ENCODE assay signal across 25 cellular contexts in the genomic region with DNA sequence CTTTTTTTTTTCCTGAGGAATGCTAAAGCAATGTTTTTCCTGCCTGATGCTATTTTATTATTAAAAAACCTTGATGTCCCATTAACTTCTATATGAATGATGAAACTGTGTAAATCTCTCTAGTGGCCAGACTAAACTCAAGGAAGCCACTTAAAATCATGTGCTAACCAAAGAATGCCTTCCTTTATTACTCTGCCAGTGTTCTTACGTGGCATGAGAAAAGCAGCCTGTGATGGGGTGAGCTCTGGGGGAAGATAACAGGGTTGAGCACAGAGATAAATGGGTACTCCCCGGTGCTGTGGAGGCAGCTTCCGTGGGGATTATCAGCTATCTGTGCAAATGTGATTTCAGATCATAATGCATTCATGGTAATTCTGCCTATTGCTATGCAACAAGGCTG.
"Had no signal": no experiment of that assay in that cellular context is flagged by ENCODE, and none has a peak within 500 bp of the region (broad histone marks: within the 10 kb centered on the region; RNA-seq: fewer than 3 reads in every experiment).

No MANE protein-coding gene starts in this region.

- DNase-seq: activated CD4-positive, alpha-beta memory T cell treated with anti-CD3 and anti-CD28 coated beads, Interleukin-2, amount 10 ng/mL, durations not matched to agents 7 days and 5 days; activated CD4-positive, alpha-beta T cell treated with anti-CD3 and anti-CD28 coated beads for 1 hour; activated CD4-positive, alpha-beta T cell treated with anti-CD3 and anti-CD28 coated beads for 4 hours; activated CD4-positive, alpha-beta T cell treated with anti-CD3 and anti-CD28 coated beads, Interleukin-2, amount 10 ng/mL, durations not matched to agents 7 days and 5 days; activated CD4-positive, alpha-beta T cell treated with anti-CD3 and anti-CD28 coated beads, Interleukin-2, amount 50 U/mL, for 4 hours; activated CD8-positive, alpha-beta memory T cell treated with anti-CD3 and anti-CD28 coated beads, Interleukin-2, amount 50 U/mL, for 48 hours; activated gamma-delta T cell; activated naive CD4-positive, alpha-beta T cell; activated naive CD4-positive, alpha-beta T cell treated with anti-CD3 and anti-CD28 coated beads, Interleukin-2, amount 50 U/mL, for 16 hours; activated T-cell treated with anti-CD3 and anti-CD28 coated beads for 4 hours; activated T-cell treated with anti-CD3 and anti-CD28 coated beads, Interleukin-2, amount 50 U/mL, for 24 hours; activated T-cell treated with anti-CD3 and anti-CD28 coated beads, Interleukin-2, amount 50 U/mL, for 72 hours; amniotic stem cell; anterior cingulate cortex; brain microvascular endothelial cell; dorsolateral prefrontal cortex; effector memory CD4-positive, alpha-beta T cell; endodermal cell; foreskin fibroblast; gastrocnemius medialis; glutamatergic neuron; heart left ventricle; T-helper 2 cell had no signal

- FAIRE-seq: astrocyte, bronchial epithelial cell had no signal
